Comparison of ENCODE assay signal across 15 cellular contexts in genomic region chr1:91889717-91890459, GRCh38. TPM values are rescaled to one million over a fixed set of nuclear protein-coding genes. Genes with fewer than 3 reads are reported as not detected.
DNase-seq lines count a peak whose midpoint lies in the region; ATAC-seq and TF ChIP-seq lines count a peak whose summit lies in the region.
"Had no signal": no experiment of that assay in that cellular context is flagged by ENCODE, and none has a peak within 500 bp of the region (broad histone marks: within the 10 kb centered on the region; RNA-seq: fewer than 3 reads in every experiment).

No MANE protein-coding gene starts in this region.

- H3K36me3 Mint-ChIP-seq in activated T-cell treated with anti-CD3 and anti-CD28 coated beads, Interleukin-2, amount 50 U/mL, for 24 hours (ENCODE audit: low read depth): peaks cover 3% of the 10 kb centered on the region

- intact Hi-C loops in esophagus squamous epithelium (cut with DNase I): no loop called here
- intact Hi-C loops in gastrocnemius medialis (cut with DNase I; ENCODE audit: low total_unique reads): loop anchor here (5.0 kb wide), 3 partner anchors 158 to 268 kb away; no protein-coding TSS in a partner anchor

- H3K27ac ChIP-seq in esophagus squamous epithelium (peak overlapping the region in 3 of 4 donors; percentile 58 to 78 (median 73)), gastrocnemius medialis (peak overlapping the region in 3 of 4 donors; percentile 11 to 38 (median 26))

- no peaks in the 10 kb centered on the region for H3K9me3 ChIP-seq in esophagus squamous epithelium
- H3K9me3 ChIP-seq in gastrocnemius medialis: no peaks in the 10 kb centered on the region

- H3K27me3 Mint-ChIP-seq in activated T-cell treated with anti-CD3 and anti-CD28 coated beads, Interleukin-2, amount 50 U/mL, for 24 hours: peaks cover 3% of the 10 kb centered on the region

- H3K27ac Mint-ChIP-seq in activated T-cell treated with anti-CD3 and anti-CD28 coated beads, Interleukin-2, amount 50 U/mL, for 24 hours: no peak overlapping the region
- H3K27ac Mint-ChIP-seq: stimulated activated naive CD8-positive, alpha-beta T cell treated with anti-CD3 and anti-CD28 coated beads, Interleukin-15, Interleukin-2, amounts not matched to agents 100 ng/mL and 50 ng/mL, for 24 hours had no signal

- TF ChIP-seq CTCF in esophagus squamous epithelium (IDR thresholded peaks at IDR 0.05) (peak in 1 of 6 experiments; percentile 15), gastrocnemius medialis (IDR thresholded peaks at IDR 0.05 in 4 of 5, conservative IDR thresholded peaks at IDR 0.05 in 1 of 5) (no peak)

- no peak overlapping the region for H3K4me3 Mint-ChIP-seq in activated T-cell treated with anti-CD3 and anti-CD28 coated beads, Interleukin-2, amount 50 U/mL, for 24 hours
- H3K4me3 Mint-ChIP-seq: stimulated activated naive CD8-positive, alpha-beta T cell treated with anti-CD3 and anti-CD28 coated beads, Interleukin-15, Interleukin-2, amounts not matched to agents 100 ng/mL and 50 ng/mL, for 24 hours had no signal

- H3K4me1 ChIP-seq in esophagus squamous epithelium (peaks cover 4 to 52% (median 21%) of the 10 kb centered on the region in 3 donors), gastrocnemius medialis (peaks cover 3% of the 10 kb centered on the region in 2 donors)

- TF ChIP-seq POLR2A in esophagus squamous epithelium (IDR thresholded peaks at IDR 0.05) (no peak), gastrocnemius medialis (IDR thresholded peaks at IDR 0.05) (no peak)

- H3K36me3 ChIP-seq in esophagus squamous epithelium (no peaks in the 10 kb centered on the region), gastrocnemius medialis (no peaks in the 10 kb centered on the region)

- WGBS in esophagus squamous epithelium, 2 donors: 42 to 65% methylated on average over 2 to 5 of the region's 5 CpGs

- H3K4me1 Mint-ChIP-seq in activated T-cell treated with anti-CD3 and anti-CD28 coated beads, Interleukin-2, amount 50 U/mL, for 24 hours (ENCODE audit: low read depth): peaks cover 34% of the 10 kb centered on the region

- in situ Hi-C loops in gastrocnemius medialis (cut with MboI; ENCODE audit: low sequenced_read_pairs in 4 of 4): no loop called here

- no peaks in the 10 kb centered on the region for H3K27me3 ChIP-seq in esophagus squamous epithelium
- no peaks in the 10 kb centered on the region for H3K27me3 ChIP-seq in gastrocnemius medialis

- H3K9me3 Mint-ChIP-seq in activated T-cell treated with anti-CD3 and anti-CD28 coated beads, Interleukin-2, amount 50 U/mL, for 24 hours: no peaks in the 10 kb centered on the region
- H3K9me3 Mint-ChIP-seq: stimulated activated naive CD8-positive, alpha-beta T cell treated with anti-CD3 and anti-CD28 coated beads, Interleukin-15, Interleukin-2, amounts not matched to agents 100 ng/mL and 50 ng/mL, for 24 hours had no signal

- ATAC-seq in gastrocnemius medialis: no peak
- ATAC-seq in GM19463 (IDR thresholded peaks at IDR 0.05; ENCODE audit: unreplicated experiment): no peak

- H3K4me3 ChIP-seq in esophagus squamous epithelium: no peak overlapping the region
- H3K4me3 ChIP-seq in gastrocnemius medialis: no peak overlapping the region

- DNase-seq in NCI-H2196 (lab: John Stamatoyannopoulos, UW; ENCODE audit: unreplicated experiment) (peak; percentile 18), NCI-H2196 treated with DMSO at 0.1 percent for 48 hours (lab: John Stamatoyannopoulos, UW; ENCODE audit: unreplicated experiment) (no peak), RPMI8226 (peak; percentile 42), esophagus squamous epithelium (lab: John Stamatoyannopoulos, UW) (no peak), gastrocnemius medialis (no peak), cortex of kidney (lab: John Stamatoyannopoulos, UW) (no peak)
- DNase-seq in activated T-cell treated with anti-CD3 and anti-CD28 coated beads, Interleukin-2, amount 50 U/mL, for 24 hours: no peak
- DNase-seq: activated CD8-positive, alpha-beta memory T cell treated with anti-CD3 and anti-CD28 coated beads, Interleukin-2, amount 50 U/mL, for 4 hours; kidney glomerular epithelial cell; NCI-H187; nucleus accumbens; stimulated activated CD4-positive, alpha-beta T cell treated with anti-CD3 and anti-CD28 coated beads, Interleukin-2, amount 100 ng/mL, for 24 hours had no signal

RNA-seq across cellular contexts. Expression of gene TGFBR3, which starts 3.9 kb away (rescaled TPM):
- total RNA-seq in esophagus squamous epithelium: 100 to 1,000 TPM in 1 of 4 donors, 10 to 100 TPM in 3; 11.3 to 119 (median 30.7) TPM
- 10 to 100 TPM; 37.3 to 61.7 (median 48.4) TPM for total RNA-seq in gastrocnemius medialis

RNA-seq across cellular contexts. Expression of gene BRDT, which starts 59.3 kb away (rescaled TPM):
- total RNA-seq in esophagus squamous epithelium (not detected), gastrocnemius medialis (not detected)
- total RNA-seq: A673 had no signal

Comparison
In these comparisons a context has a peak if more than half of its experiments do, and no peak if none do; other contexts are left out.
1. DNase-seq: peak in NCI-H2196 (single experiment) and RPMI8226 (single experiment); none in NCI-H2196 treated with DMSO at 0.1 percent for 48 hours (single experiment), esophagus squamous epithelium (single experiment), gastrocnemius medialis (0 of 2), cortex of kidney (single experiment) and activated T-cell treated with anti-CD3 and anti-CD28 coated beads, Interleukin-2, amount 50 U/mL, for 24 hours (single experiment).